Comparison of ENCODE assay signal across 8 cellular contexts in the genomic region with DNA sequence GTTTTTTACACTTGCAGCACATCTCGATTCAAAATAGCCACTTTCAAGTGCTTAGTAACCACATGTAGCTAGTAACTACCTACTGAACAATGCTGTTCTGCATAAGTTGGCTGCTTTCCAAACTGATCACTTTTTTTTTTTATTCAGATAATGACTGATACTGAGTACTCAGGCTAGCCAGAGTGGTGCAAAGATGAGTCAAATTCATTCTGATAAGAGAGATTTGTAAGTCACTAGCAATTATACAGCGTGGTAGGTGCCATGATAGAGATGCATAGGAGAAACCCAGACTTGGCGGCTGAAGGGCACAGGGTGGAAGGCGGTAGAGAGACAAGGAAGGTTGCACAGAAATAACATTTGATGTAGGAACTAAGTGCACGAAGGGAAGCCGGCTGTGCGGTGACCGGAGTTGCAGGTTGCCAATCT. TPM values are rescaled to one million over a fixed set of nuclear protein-coding genes. Genes with fewer than 3 reads are reported as not detected.
DNase-seq lines count a peak whose midpoint lies in the region; ATAC-seq and TF ChIP-seq lines count a peak whose summit lies in the region.

No MANE protein-coding gene starts in this region.

- H2AFZ ChIP-seq in neural cell (ENCODE audit: low read depth, low read length) = peak overlapping the region; percentile 73

- H3K4me3 Mint-ChIP-seq in effector memory CD8-positive, alpha-beta T cell = peak overlapping the region; percentile 83 to 94

- H3K9ac ChIP-seq in neural cell (ENCODE audit: low read length) = peak overlapping the region; percentile 73

- TF ChIP-seq RAD21 in neural cell (conservative IDR thresholded peaks at IDR 0.05) = no peak

- no peaks in the 10 kb centered on the region for H3K27me3 ChIP-seq in neural cell (ENCODE audit: insufficient read depth, low read depth, low read length)

- TF ChIP-seq EP300 in neural cell (conservative IDR thresholded peaks at IDR 0.05; ENCODE audit: poor library complexity, severe bottlenecking) = no peak

- peaks cover 16% of the 10 kb centered on the region for H3K79me2 ChIP-seq in neural cell (replicated peaks; ENCODE audit: insufficient read depth, low read length)

- no peaks in the 10 kb centered on the region for H3K27me3 Mint-ChIP-seq in effector memory CD8-positive, alpha-beta T cell

- no peaks in the 10 kb centered on the region for H3F3A ChIP-seq in neural cell (ENCODE audit: insufficient read depth, low read length, poor library complexity, severe bottlenecking)

- no peaks in the 10 kb centered on the region for H3K9me2 ChIP-seq in neural cell (ENCODE audit: insufficient read depth, low read length)

- peak overlapping the region; percentile 81 for H3K4me3 ChIP-seq in neural cell (ENCODE audit: low read length)

- H3K36me3 Mint-ChIP-seq in effector memory CD8-positive, alpha-beta T cell (ENCODE audit: insufficient read depth) = peaks cover 36% of the 10 kb centered on the region

- H3K36me3 ChIP-seq in neural cell (ENCODE audit: insufficient read depth, low read length) = no peaks in the 10 kb centered on the region

- peak; percentile 52 for DNase-seq in NCI-H2196 (lab: John Stamatoyannopoulos, UW; ENCODE audit: unreplicated experiment)
- DNase-seq in NCI-H2196 treated with DMSO at 0.1 percent for 48 hours (lab: John Stamatoyannopoulos, UW; ENCODE audit: unreplicated experiment) = no peak
- DNase-seq in NCI-H460 (ENCODE audit: extremely low read depth, low read depth) = peak; percentile 4
- DNase-seq in effector memory CD8-positive, alpha-beta T cell = no peak
- DNase-seq in AML-193 (lab: John Stamatoyannopoulos, UW) = no peak
- no peak for DNase-seq in effector CD4-positive, alpha-beta T cell

- no peaks in the 10 kb centered on the region for H3K9me3 ChIP-seq in neural cell (ENCODE audit: low read length)

- H3K9me3 Mint-ChIP-seq in effector memory CD8-positive, alpha-beta T cell = no peaks in the 10 kb centered on the region

- H4K20me1 ChIP-seq in neural cell (ENCODE audit: insufficient read depth) = no peaks in the 10 kb centered on the region

- peak overlapping the region; percentile 82 for H3K27ac ChIP-seq in neural cell (ENCODE audit: low read length)

- peak overlapping the region; percentile 93 to 98 for H3K27ac Mint-ChIP-seq in effector memory CD8-positive, alpha-beta T cell

- peaks cover 19 to 22% of the 10 kb centered on the region in 2 donors for H3K4me1 Mint-ChIP-seq in effector memory CD8-positive, alpha-beta T cell (ENCODE audit: low read depth in 2 of 2)

- H3K4me2 ChIP-seq in neural cell (ENCODE audit: low read length) = peak overlapping the region; percentile 59

- TF ChIP-seq CTCF in neural cell (IDR thresholded peaks at IDR 0.05; ENCODE audit: poor library complexity, severe bottlenecking) = no peak

- no peak for ATAC-seq in effector memory CD8-positive, alpha-beta T cell (replicated peaks)
- ATAC-seq in GM19351 (IDR thresholded peaks at IDR 0.05; ENCODE audit: unreplicated experiment) = no peak

TF ChIP-seq in neural cell, 6 proteins besides CTCF, POLR2A, EP300 and RAD21:
- TF ChIP-seq POLR2AphosphoS5 (IDR thresholded peaks at IDR 0.05) = no peak
- TF ChIP-seq EZH2 (IDR thresholded peaks at IDR 0.05; ENCODE audit: borderline replicate concordance, insufficient read depth, low read length, poor library complexity, severe bottlenecking) = no peak
- no peak for TF ChIP-seq TAF1 (IDR thresholded peaks at IDR 0.05; ENCODE audit: low read depth)
- no peak for TF ChIP-seq SMC3 (conservative IDR thresholded peaks at IDR 0.05; ENCODE audit: poor library complexity)
- TF ChIP-seq, protein P1, sequence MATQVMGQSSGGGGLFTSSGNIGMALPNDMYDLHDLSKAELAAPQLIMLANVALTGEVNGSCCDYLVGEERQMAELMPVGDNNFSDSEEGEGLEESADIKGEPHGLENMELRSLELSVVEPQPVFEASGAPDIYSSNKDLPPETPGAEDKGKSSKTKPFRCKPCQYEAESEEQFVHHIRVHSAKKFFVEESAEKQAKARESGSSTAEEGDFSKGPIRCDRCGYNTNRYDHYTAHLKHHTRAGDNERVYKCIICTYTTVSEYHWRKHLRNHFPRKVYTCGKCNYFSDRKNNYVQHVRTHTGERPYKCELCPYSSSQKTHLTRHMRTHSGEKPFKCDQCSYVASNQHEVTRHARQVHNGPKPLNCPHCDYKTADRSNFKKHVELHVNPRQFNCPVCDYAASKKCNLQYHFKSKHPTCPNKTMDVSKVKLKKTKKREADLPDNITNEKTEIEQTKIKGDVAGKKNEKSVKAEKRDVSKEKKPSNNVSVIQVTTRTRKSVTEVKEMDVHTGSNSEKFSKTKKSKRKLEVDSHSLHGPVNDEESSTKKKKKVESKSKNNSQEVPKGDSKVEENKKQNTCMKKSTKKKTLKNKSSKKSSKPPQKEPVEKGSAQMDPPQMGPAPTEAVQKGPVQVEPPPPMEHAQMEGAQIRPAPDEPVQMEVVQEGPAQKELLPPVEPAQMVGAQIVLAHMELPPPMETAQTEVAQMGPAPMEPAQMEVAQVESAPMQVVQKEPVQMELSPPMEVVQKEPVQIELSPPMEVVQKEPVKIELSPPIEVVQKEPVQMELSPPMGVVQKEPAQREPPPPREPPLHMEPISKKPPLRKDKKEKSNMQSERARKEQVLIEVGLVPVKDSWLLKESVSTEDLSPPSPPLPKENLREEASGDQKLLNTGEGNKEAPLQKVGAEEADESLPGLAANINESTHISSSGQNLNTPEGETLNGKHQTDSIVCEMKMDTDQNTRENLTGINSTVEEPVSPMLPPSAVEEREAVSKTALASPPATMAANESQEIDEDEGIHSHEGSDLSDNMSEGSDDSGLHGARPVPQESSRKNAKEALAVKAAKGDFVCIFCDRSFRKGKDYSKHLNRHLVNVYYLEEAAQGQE (IDR thresholded peaks at IDR 0.05; ENCODE audit: borderline replicate concordance) = no peak
- TF ChIP-seq MXI1 (conservative IDR thresholded peaks at IDR 0.05; ENCODE audit: poor library complexity, severe bottlenecking) = no peak

RNA-seq across cellular contexts. Expression of a gene that starts 0.4 kb away (rescaled TPM):
- 72.4 and 89.7 TPM in 2 replicates for total RNA-seq in NCI-H460 (2014; rRNA removed; shearing (Covaris generic))
- polyA plus RNA-seq in NCI-H460 (2014; cell fraction: nucleus; rRNA removed) = 36.3 and 37.5 TPM in 2 replicates
- polyA plus RNA-seq in neural cell = 80.8 and 94.1 TPM in 2 replicates
- polyA minus RNA-seq in neural cell = 89.4 and 99.0 TPM in 2 replicates

RNA-seq across cellular contexts. Expression of a gene that starts 44.4 kb away (rescaled TPM):
- total RNA-seq in NCI-H460 (2014; rRNA removed; shearing (Covaris generic)) = not detected in 2 replicates
- polyA plus RNA-seq in NCI-H460 (2014; cell fraction: nucleus; rRNA removed) = not detected in 2 replicates
- not detected in 2 replicates for polyA plus RNA-seq in neural cell
- polyA minus RNA-seq in neural cell = not detected in 2 replicates

Comparison
In these comparisons a context has a peak if more than half of its experiments do, and no peak if none do; other contexts are left out.
1. DNase-seq: peak in NCI-H2196 (single experiment) and NCI-H460 (single experiment); none in NCI-H2196 treated with DMSO at 0.1 percent for 48 hours (single experiment), effector memory CD8-positive, alpha-beta T cell (0 of 3), AML-193 (0 of 2) and effector CD4-positive, alpha-beta T cell (single experiment).